In the genomic region with DNA sequence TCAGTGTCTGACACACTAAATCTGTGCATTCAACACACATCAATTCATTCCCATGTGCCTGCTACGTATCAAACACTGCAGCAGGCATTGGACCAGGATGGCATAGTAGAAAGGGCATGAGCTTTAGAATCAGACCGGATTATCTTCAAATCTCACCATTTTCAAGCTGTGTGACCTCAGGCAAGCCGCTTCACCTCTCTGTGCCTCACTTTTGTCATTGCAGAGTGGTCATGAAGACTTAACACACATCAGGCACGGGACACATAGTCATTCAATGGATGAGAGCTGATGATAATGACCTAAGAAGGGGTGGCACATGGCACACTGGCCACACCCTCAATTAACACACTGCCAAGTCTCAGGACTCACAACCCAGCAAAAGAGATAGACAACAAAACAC, we compare ENCODE assay signal across 1 cellular context.
TF ChIP-seq lines count a peak whose summit lies in the region.

No MANE protein-coding gene starts in this region.

TF ChIP-seq in K562, 482 proteins besides CTCF, POLR2A, EP300 and RAD21 (continued from another document):
- TF ChIP-seq HDAC2 (IDR thresholded peaks at IDR 0.05) (0 out of 2 replicates have a peak, but pooled peaks have one; percentile 23), ZNF766 (CRISPR knock-in tag; conservative IDR thresholded peaks at IDR 0.05) (no peak), RBM25 (IDR thresholded peaks at IDR 0.05; ENCODE audit: low read depth, low read length, severe bottlenecking) (peak; percentile 89), ZNF121 (CRISPR knock-in tag; conservative IDR thresholded peaks at IDR 0.05) (no peak), ZFP36 (IDR thresholded peaks at IDR 0.05; ENCODE audit: low read depth, low read length, partially characterized antibody) (peak; percentile 85)
